Comparison of ENCODE assay signal across 8 cellular contexts in the genomic region with DNA sequence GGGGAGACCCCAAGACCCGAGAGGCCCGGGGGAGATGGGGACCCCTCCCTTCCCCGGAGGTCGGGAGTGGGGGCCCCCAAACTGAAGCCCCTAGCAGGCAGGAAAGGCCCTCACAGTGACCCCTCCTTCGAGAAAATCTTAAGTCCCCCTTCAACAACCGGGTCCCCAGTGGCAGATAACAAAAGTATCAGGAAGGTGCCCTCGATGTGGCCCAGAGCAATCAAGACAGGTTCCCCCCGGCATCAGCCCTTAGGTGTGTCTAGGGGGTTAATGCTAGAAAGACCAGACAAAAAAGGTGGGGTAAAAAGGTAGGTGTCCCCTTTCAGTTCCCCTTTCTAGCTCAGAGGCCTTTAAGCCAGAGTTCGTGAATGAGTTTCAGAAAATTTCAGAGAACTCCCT. TPM values are rescaled to one million over a fixed set of nuclear protein-coding genes. Genes with fewer than 3 reads are reported as not detected.
DNase-seq lines count a peak whose midpoint lies in the region; ATAC-seq and TF ChIP-seq lines count a peak whose summit lies in the region.

No MANE protein-coding gene starts in this region.

- peak overlapping the region; percentile 99 for H3K4me3 ChIP-seq in ACC112 (ENCODE audit: low read depth, low read length)
- peak overlapping the region; percentile 82 for H3K4me3 ChIP-seq in H7 (ENCODE audit: insufficient read depth, low read depth, low read length)
- H3K4me3 ChIP-seq in upper lobe of left lung = peak overlapping the region; percentile 24 to 78 (median 68)

- peak overlapping the region; percentile 93 for H3K27ac Mint-ChIP-seq in activated naive CD4-positive, alpha-beta T cell treated with anti-CD3 and anti-CD28 coated beads, Interleukin-2, amount 10 ng/mL, durations not matched to agents 7 days and 5 days

- no peak for TF ChIP-seq EP300 in upper lobe of left lung (IDR thresholded peaks at IDR 0.05)

- CTCF ChIA-PET in activated naive CD4-positive, alpha-beta T cell treated with anti-CD3 and anti-CD28 coated beads, Interleukin-2, amount 10 ng/mL, durations not matched to agents 7 days and 5 days (lab: Charles Lee) = interaction anchor here (1.1 to 6.7 kb wide), 3 partner anchors 20 to 54 kb away, joined by 3 to 50 read pairs (median 16); no protein-coding TSS in a partner anchor

- no peaks in the 10 kb centered on the region for H3K27me3 ChIP-seq in ACC112 (ENCODE audit: insufficient read depth, low read length)
- H3K27me3 ChIP-seq in H7 (ENCODE audit: control insufficient read depth, insufficient read depth, low read length) = no peaks in the 10 kb centered on the region
- H3K27me3 ChIP-seq in layer of hippocampus (ENCODE audit: control insufficient read depth, insufficient read depth, low read length) = no peaks in the 10 kb centered on the region
- no peaks in the 10 kb centered on the region for H3K27me3 ChIP-seq in upper lobe of left lung

- H3K27me3 Mint-ChIP-seq in activated naive CD4-positive, alpha-beta T cell treated with anti-CD3 and anti-CD28 coated beads, Interleukin-2, amount 10 ng/mL, durations not matched to agents 7 days and 5 days = no peaks in the 10 kb centered on the region

- H3K79me2 ChIP-seq in ACC112 (ENCODE audit: control insufficient read depth, insufficient read depth, low read length, unreplicated experiment) = peaks cover 26% of the 10 kb centered on the region

- H3K36me3 ChIP-seq in ACC112 (ENCODE audit: insufficient read depth, low read length) (0 out of 2 replicates have a peak, but pooled peaks cover 2% of the 10 kb centered on the region), H7 (replicated peaks; ENCODE audit: control insufficient read depth, insufficient read depth, low read length) (no peaks in the 10 kb centered on the region), upper lobe of left lung (no peaks in the 10 kb centered on the region)

- H3K4me3 Mint-ChIP-seq in activated naive CD4-positive, alpha-beta T cell treated with anti-CD3 and anti-CD28 coated beads, Interleukin-2, amount 10 ng/mL, durations not matched to agents 7 days and 5 days = peak overlapping the region; percentile 91

- 0 out of 2 replicates have a peak overlapping the region, but pooled peaks have one; percentile 34 for H3K27ac ChIP-seq in ACC112 (ENCODE audit: low read depth, low read length)
- peak overlapping the region; percentile 46 for H3K27ac ChIP-seq in layer of hippocampus (ENCODE audit: low read depth, low read length)
- H3K27ac ChIP-seq in upper lobe of left lung = peak overlapping the region; percentile 77 to 91 (median 88)

- no peak for TF ChIP-seq CTCF in upper lobe of left lung (IDR thresholded peaks at IDR 0.05)

- H3K4me1 ChIP-seq in ACC112 (ENCODE audit: control insufficient read depth, insufficient read depth, low read length, unreplicated experiment) (peaks cover 30% of the 10 kb centered on the region), upper lobe of left lung (peaks cover 51 to 64% (median 57%) of the 10 kb centered on the region in 4 donors)

- no peaks in the 10 kb centered on the region for H3K9me3 Mint-ChIP-seq in activated naive CD4-positive, alpha-beta T cell treated with anti-CD3 and anti-CD28 coated beads, Interleukin-2, amount 10 ng/mL, durations not matched to agents 7 days and 5 days

- H2AFZ ChIP-seq in ACC112 (ENCODE audit: low read length, unreplicated experiment) = peak overlapping the region; percentile 71

- H3K4me1 Mint-ChIP-seq in activated naive CD4-positive, alpha-beta T cell treated with anti-CD3 and anti-CD28 coated beads, Interleukin-2, amount 10 ng/mL, durations not matched to agents 7 days and 5 days = peaks cover 68% of the 10 kb centered on the region

- no peaks in the 10 kb centered on the region for H3K9me3 ChIP-seq in upper lobe of left lung

- no peak for TF ChIP-seq POLR2A in upper lobe of left lung (IDR thresholded peaks at IDR 0.05)

- WGBS in upper lobe of left lung, 2 donors = 8 to 14% methylated on average over 2 to 5 of the region's 9 CpGs

- ATAC-seq in upper lobe of left lung (ENCODE audit: low FRiP score in 2 of 2) (no peak), GM18861 (IDR thresholded peaks at IDR 0.05; ENCODE audit: unreplicated experiment) (no peak), GM18858 (IDR thresholded peaks at IDR 0.05; ENCODE audit: unreplicated experiment) (no peak)

- DNase-seq in H7 (peak; percentile 79), upper lobe of left lung (no peak), hypothalamus (lab: John Stamatoyannopoulos, UW) (no peak)
- peak; percentile 46 for DNase-seq in activated naive CD4-positive, alpha-beta T cell treated with anti-CD3 and anti-CD28 coated beads, Interleukin-2, amount 10 ng/mL, durations not matched to agents 7 days and 5 days

- H3K36me3 Mint-ChIP-seq in activated naive CD4-positive, alpha-beta T cell treated with anti-CD3 and anti-CD28 coated beads, Interleukin-2, amount 10 ng/mL, durations not matched to agents 7 days and 5 days = peaks cover 16% of the 10 kb centered on the region

RNA-seq across cellular contexts. Expression of gene ECE1, which starts 0.3 kb away (rescaled TPM):
- total RNA-seq in H7 (2014; rRNA removed; shearing (Covaris generic)) = 46.4 and 53.8 TPM in 2 replicates
- total RNA-seq in upper lobe of left lung = 100 to 1,000 TPM in 1 of 6 donors, 10 to 100 TPM in 5; 55.8 to 120 (median 74.8) TPM

Comparison
In these comparisons a context has a peak if more than half of its experiments do, and no peak if none do; other contexts are left out.
1. H3K27ac ChIP-seq: peak in every context shown above with its lines; median percentile 88 in upper lobe of left lung; 46 in layer of hippocampus; 34 in ACC112.
2. DNase-seq: peak in H7 (single experiment) and activated naive CD4-positive, alpha-beta T cell treated with anti-CD3 and anti-CD28 coated beads, Interleukin-2, amount 10 ng/mL, durations not matched to agents 7 days and 5 days (single experiment); none in upper lobe of left lung (0 of 2) and hypothalamus (0 of 51).
3. Peak in every context shown above with its lines, with median percentiles within 50 percentile points of each other: H3K4me3 ChIP-seq.